In the genomic region with DNA sequence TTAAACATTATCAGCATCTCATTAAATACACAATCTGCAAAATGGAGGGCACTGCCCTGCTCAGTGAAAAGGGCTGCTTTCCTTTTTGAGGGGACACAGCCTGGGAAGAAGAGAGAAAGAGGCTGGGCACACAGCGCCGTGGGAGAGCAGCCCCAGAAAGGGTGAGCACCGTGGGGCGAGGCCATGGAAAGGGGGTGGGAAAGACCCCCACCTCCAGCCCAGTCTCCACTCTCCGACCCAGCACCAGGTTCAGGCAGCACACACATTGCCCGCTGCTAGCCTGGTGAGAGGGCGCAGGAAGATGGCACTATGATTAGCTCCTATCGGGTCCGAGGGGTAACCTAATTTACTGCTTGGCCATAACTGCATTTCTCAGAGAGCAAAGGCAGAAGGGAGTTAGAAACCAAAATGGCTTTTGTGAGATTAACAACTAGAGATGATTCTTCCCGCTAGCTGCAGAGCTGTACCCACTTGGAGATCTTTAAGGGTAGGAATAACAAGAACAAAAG, we compare ENCODE assay signal across 24 cellular contexts.
"Had no signal": no experiment of that assay in that cellular context is flagged by ENCODE, and none has a peak within 500 bp of the region (broad histone marks: within the 10 kb centered on the region; RNA-seq: fewer than 3 reads in every experiment).

No MANE protein-coding gene starts in this region.

- H3K4me1 Mint-ChIP-seq: endodermal cell, immature natural killer cell, mesothelial cell of epicardium had no signal

- H3K9me3 Mint-ChIP-seq: dendritic cell treated with granulocyte-macrophage colony-stimulating factor and Interleukin-4, amounts not matched to agents 40 ng/mL and 50 ng/mL, for 4 days; effector memory CD8-positive, alpha-beta T cell; endodermal cell; mesothelial cell of epicardium had no signal

- H3K4me3 ChIP-seq: colonic mucosa, esophagus muscularis mucosa, gastroesophageal sphincter, heart left ventricle, hepatocyte, lower lobe of right lung, mucosa of descending colon had no signal

- H3K27me3 Mint-ChIP-seq: dendritic cell treated with granulocyte-macrophage colony-stimulating factor and Interleukin-4, amounts not matched to agents 40 ng/mL and 50 ng/mL, for 4 days; effector memory CD8-positive, alpha-beta T cell had no signal

- H3K4me1 ChIP-seq: colonic mucosa, foreskin keratinocyte, lower lobe of right lung had no signal

- ATAC-seq: effector memory CD8-positive, alpha-beta T cell; foreskin keratinocyte; gastroesophageal sphincter; heart left ventricle; left colon; left lobe of liver; left ventricle myocardium superior; lower lobe of right lung; mucosa of descending colon had no signal

- H3K4me3 Mint-ChIP-seq: dendritic cell treated with granulocyte-macrophage colony-stimulating factor and Interleukin-4, amounts not matched to agents 40 ng/mL and 50 ng/mL, for 4 days; effector memory CD8-positive, alpha-beta T cell; endodermal cell; immature natural killer cell; mesothelial cell of epicardium had no signal

- H3K27ac Mint-ChIP-seq: dendritic cell treated with granulocyte-macrophage colony-stimulating factor and Interleukin-4, amounts not matched to agents 40 ng/mL and 50 ng/mL, for 4 days; endodermal cell; immature natural killer cell; mesothelial cell of epicardium had no signal

- DNase-seq: colonic mucosa; cortex of kidney; effector CD8-positive, alpha-beta T cell; effector memory CD8-positive, alpha-beta T cell; endodermal cell; erythroblast; foreskin keratinocyte; heart left ventricle; hypothalamus; immature natural killer cell; islet precursor cell; kidney; kidney glomerular epithelial cell; left colon; left ventricle myocardium superior; lower lobe of right lung had no signal

- H3K27me3 ChIP-seq: colonic mucosa, esophagus muscularis mucosa, foreskin keratinocyte, gastroesophageal sphincter, heart left ventricle, hepatocyte had no signal

- H2AFZ ChIP-seq: hepatocyte had no signal

- H3K4me2 ChIP-seq: hepatocyte had no signal

- H3K79me2 ChIP-seq: hepatocyte had no signal

- H3K27ac ChIP-seq: colonic mucosa, epithelial cell of prostate, esophagus muscularis mucosa, foreskin keratinocyte, gastroesophageal sphincter, hepatocyte, lower lobe of right lung had no signal

- H3K9me3 ChIP-seq: colonic mucosa, esophagus muscularis mucosa, gastroesophageal sphincter, heart left ventricle, lower lobe of right lung, mucosa of descending colon had no signal
